9 cellular contexts compared by ENCODE assay signal in the genomic region with DNA sequence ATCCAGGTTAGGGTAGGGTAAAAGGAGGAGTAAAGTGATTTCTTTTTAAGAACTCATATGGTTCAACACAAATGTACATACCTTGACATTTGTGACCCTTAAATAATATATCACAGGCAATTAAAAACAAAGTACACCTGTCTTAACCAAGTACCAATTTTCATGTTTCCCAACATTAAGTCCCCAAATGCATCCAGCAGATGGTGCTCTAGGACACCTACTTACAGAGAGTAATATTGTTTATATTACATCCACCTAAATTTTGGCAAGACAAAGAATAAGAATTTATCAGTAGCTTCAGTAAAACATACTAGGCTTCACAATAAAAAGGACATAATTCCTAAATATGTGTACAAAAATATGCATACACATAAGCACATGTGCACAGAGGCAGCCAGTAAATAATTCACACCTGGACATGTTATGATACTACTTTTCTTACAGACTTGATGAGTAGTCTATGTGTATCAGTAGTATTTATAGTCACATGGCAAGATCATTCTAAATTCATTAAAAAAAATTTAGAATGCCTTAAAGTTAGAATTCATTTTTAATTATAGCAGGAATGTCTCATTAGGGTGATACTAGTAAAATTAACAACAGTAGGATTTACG.
A peak's percentile ranks its signal among the peaks of the same experiment; 100 is the strongest.
DNase-seq lines count a peak whose midpoint lies in the region; ATAC-seq and TF ChIP-seq lines count a peak whose summit lies in the region.
"Had no signal": no experiment of that assay in that cellular context is flagged by ENCODE, and none has a peak within 500 bp of the region (broad histone marks: within the 10 kb centered on the region; RNA-seq: fewer than 3 reads in every experiment).

No MANE protein-coding gene starts in this region.

- no peak overlapping the region for H3K27ac Mint-ChIP-seq in activated CD4-positive, alpha-beta memory T cell treated with anti-CD3 and anti-CD28 coated beads for 36 hours
- H3K27ac Mint-ChIP-seq: memory B cell had no signal

- H3K27me3 Mint-ChIP-seq in activated CD4-positive, alpha-beta memory T cell treated with anti-CD3 and anti-CD28 coated beads for 36 hours: no peaks in the 10 kb centered on the region
- H3K27me3 Mint-ChIP-seq: memory B cell had no signal

- POLR2A ChIA-PET in activated CD4-positive, alpha-beta memory T cell treated with anti-CD3 and anti-CD28 coated beads for 36 hours (lab: Charles Lee): no interaction called here

- no peak overlapping the region for H3K4me3 ChIP-seq in AG09309 (ENCODE audit: control insufficient read depth, low read depth, low read length)
- H3K4me3 ChIP-seq in GM12864 (ENCODE audit: low read depth, low read length): no peak overlapping the region

- H3K4me1 Mint-ChIP-seq in activated CD4-positive, alpha-beta memory T cell treated with anti-CD3 and anti-CD28 coated beads for 36 hours (ENCODE audit: low read depth): peaks cover 7% of the 10 kb centered on the region
- H3K4me1 Mint-ChIP-seq: memory B cell had no signal

- H3K4me3 Mint-ChIP-seq in activated CD4-positive, alpha-beta memory T cell treated with anti-CD3 and anti-CD28 coated beads for 36 hours: no peak overlapping the region
- H3K4me3 Mint-ChIP-seq: memory B cell had no signal

- TF ChIP-seq CTCF in AG09309 (IDR thresholded peaks at IDR 0.05; ENCODE audit: control insufficient read depth, insufficient read depth, low read depth, low read length, missing control alignments): peak; percentile 67
- TF ChIP-seq CTCF in GM12864 (IDR thresholded peaks at IDR 0.05; ENCODE audit: low read depth, low read length, missing control alignments): peak; percentile 41

- DNase-seq in AG09309 (ENCODE audit: low read depth) (no peak), GM12864 (ENCODE audit: low read depth) (peak; percentile 15), NCI-H1105 treated with DMSO at 0.1 percent for 48 hours (lab: John Stamatoyannopoulos, UW) (peak; percentile 40), left cardiac atrium (peak; percentile 37), T1000 (lab: John Stamatoyannopoulos, UW) (no peak)
- DNase-seq in activated CD4-positive, alpha-beta memory T cell treated with anti-CD3 and anti-CD28 coated beads for 36 hours: peak; percentile 34
- DNase-seq in stimulated activated CD4-positive, alpha-beta T cell treated with anti-CD3 and anti-CD28 coated beads, Interleukin-15, amount 100 ng/mL, for 24 hours: peak; percentile 46

- CTCF ChIA-PET in activated CD4-positive, alpha-beta memory T cell treated with anti-CD3 and anti-CD28 coated beads for 36 hours (lab: Charles Lee): interaction anchor here (0.6 to 3.7 kb wide), 8 partner anchors 9 to 571 kb away, joined by 3 to 24 read pairs (median 4); no protein-coding TSS in a partner anchor

- ATAC-seq in left cardiac atrium (no peak), HG03108 (IDR thresholded peaks at IDR 0.05; ENCODE audit: unreplicated experiment) (no peak)

- H3K36me3 Mint-ChIP-seq in activated CD4-positive, alpha-beta memory T cell treated with anti-CD3 and anti-CD28 coated beads for 36 hours: peaks cover 4% of the 10 kb centered on the region

- intact Hi-C loops in activated CD4-positive, alpha-beta memory T cell treated with anti-CD3 and anti-CD28 coated beads for 36 hours (cut with micrococcal nuclease): loop anchor here (1.0 to 5.0 kb wide), 3 partner anchors 274 to 569 kb away; no protein-coding TSS in a partner anchor
- intact Hi-C loops in left cardiac atrium (cut with DNase I): loop anchor here in 1 of 2 donors (2.0 kb wide), 1 partner anchor 571 kb away; no protein-coding TSS in a partner anchor

- no peaks in the 10 kb centered on the region for H3K9me3 Mint-ChIP-seq in activated CD4-positive, alpha-beta memory T cell treated with anti-CD3 and anti-CD28 coated beads for 36 hours

Comparison
In these comparisons a context has a peak if more than half of its experiments do, and no peak if none do; other contexts are left out.
1. DNase-seq: peak in GM12864 (single experiment), NCI-H1105 treated with DMSO at 0.1 percent for 48 hours (single experiment), activated CD4-positive, alpha-beta memory T cell treated with anti-CD3 and anti-CD28 coated beads for 36 hours (single experiment), left cardiac atrium (single experiment) and stimulated activated CD4-positive, alpha-beta T cell treated with anti-CD3 and anti-CD28 coated beads, Interleukin-15, amount 100 ng/mL, for 24 hours (single experiment); none in AG09309 (single experiment) and T1000 (single experiment).